Comparison of ENCODE assay signal across 27 cellular contexts in the genomic region with DNA sequence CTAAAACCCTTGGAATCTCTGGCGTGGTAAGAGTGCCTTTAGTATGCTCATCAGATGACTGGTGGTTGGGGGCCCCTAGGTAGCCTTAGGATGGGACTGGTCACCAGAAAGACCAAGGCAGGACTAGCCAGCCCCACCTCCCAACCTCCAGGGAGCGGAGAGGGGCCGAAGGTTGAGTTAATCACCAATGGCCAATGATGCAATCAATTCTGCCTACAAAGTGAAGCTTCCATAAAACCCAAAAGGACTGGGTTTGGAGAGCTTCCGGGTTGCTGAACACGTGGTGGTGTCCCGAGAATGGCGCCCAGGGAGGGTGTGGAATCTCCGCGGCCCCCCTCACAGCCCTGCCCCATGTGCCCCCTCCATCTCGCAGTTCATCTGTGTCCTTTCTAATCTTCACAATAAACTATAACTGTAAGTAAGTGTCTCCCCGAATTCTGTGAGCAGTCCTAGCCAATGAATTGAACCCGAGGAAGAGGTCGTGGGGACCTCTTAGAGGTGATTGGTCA. TPM values are rescaled to one million over a fixed set of nuclear protein-coding genes. Genes with fewer than 3 reads are reported as not detected.
"Had no signal": no experiment of that assay in that cellular context is flagged by ENCODE, and none has a peak within 500 bp of the region (broad histone marks: within the 10 kb centered on the region; RNA-seq: fewer than 3 reads in every experiment).

No MANE protein-coding gene starts in this region.

- DNase-seq: colonic mucosa; effector CD8-positive, alpha-beta T cell; endodermal cell; foreskin keratinocyte; heart left ventricle; left cardiac atrium; sigmoid colon; stimulated activated CD4-positive, alpha-beta T cell treated with anti-CD3 and anti-CD28 coated beads, Interleukin-4, amount 100 ng/mL, for 4 hours; stimulated activated naive CD8-positive, alpha-beta T cell treated with anti-CD3 and anti-CD28 coated beads, Interleukin-15, Interleukin-2, amounts not matched to agents 100 U/mL and 50 U/mL, for 24 hours; substantia nigra; testis had no signal

- ATAC-seq: foreskin keratinocyte; gastroesophageal sphincter; heart left ventricle; left cardiac atrium; left lung; natural killer cell treated with Interleukin-12 subunit alpha and Interleukin-12 subunit beta and Interleukin-15 and Interleukin-18, amount 100 ng/mL, for 72 hours; stimulated activated memory B cell treated with anti-CD40 and anti-IgM and Interleukin-4, amounts not matched to agents 10 μg/mL and 1 μg/mL and 100 μg/mL, for 72 hours; stimulated activated naive CD8-positive, alpha-beta T cell treated with anti-CD3 and anti-CD28 coated beads, Interleukin-15, Interleukin-2, amounts not matched to agents 100 U/mL and 50 U/mL, for 24 hours had no signal

- H2AFZ ChIP-seq: hepatocyte, parathyroid adenoma had no signal

- H3K27me3 ChIP-seq: colonic mucosa, neutrophil, right atrium auricular region, testis had no signal

- H3K4me3 ChIP-seq: colonic mucosa, esophagus muscularis mucosa, gastroesophageal sphincter, heart left ventricle, hepatocyte, left lung, prostate gland, right atrium auricular region, sigmoid colon, testis, tibial artery had no signal

- H3K9ac ChIP-seq: parathyroid adenoma had no signal

- H3K4me1 ChIP-seq: colonic mucosa, esophagus muscularis mucosa, foreskin keratinocyte, gastroesophageal sphincter, heart left ventricle, left lung, parathyroid adenoma, prostate gland, right atrium auricular region, sigmoid colon, testis, tibial artery had no signal

- H3K4me2 ChIP-seq: hepatocyte had no signal

- H3K9me3 ChIP-seq: colonic mucosa, esophagus muscularis mucosa, gastroesophageal sphincter, heart left ventricle, left lung, neutrophil, prostate gland, right atrium auricular region, sigmoid colon, testis, tibial artery had no signal

- H3K36me3 ChIP-seq: colonic mucosa, esophagus muscularis mucosa, gastroesophageal sphincter, heart left ventricle, left lung, neutrophil, prostate gland, right atrium auricular region, sigmoid colon, tibial artery had no signal

- H3K27ac ChIP-seq: colonic mucosa, esophagus muscularis mucosa, foreskin keratinocyte, gastroesophageal sphincter, heart left ventricle, hepatocyte, left lung, neutrophil, parathyroid adenoma, prostate gland, right atrium auricular region, sigmoid colon, testis, tibial artery had no signal

RNA-seq across cellular contexts. Expression of gene SLC22A11, which starts 31.2 kb away (rescaled TPM):
- total RNA-seq: colonic mucosa; endodermal cell; esophagus muscularis mucosa; fibroblast of lung; foreskin keratinocyte; gastroesophageal sphincter; heart left ventricle; kidney epithelial cell; left cardiac atrium; left lung; mononuclear cell; natural killer cell treated with Interleukin-12 subunit alpha and Interleukin-12 subunit beta and Interleukin-15 and Interleukin-18, amount 100 ng/mL, for 72 hours; osteoblast; prostate gland; right atrium auricular region; sigmoid colon; skeletal muscle tissue had no signal
- polyA plus RNA-seq: fibroblast of lung, foreskin keratinocyte, heart left ventricle had no signal
